2 cellular contexts compared by ENCODE assay signal in genomic region chr12:51915003-51915625, GRCh38.
TF ChIP-seq lines count a peak whose summit lies in the region.

No MANE protein-coding gene starts in this region.

TF ChIP-seq in GM23338, 12 proteins besides CTCF, POLR2A, EP300 and RAD21:
- no peak for TF ChIP-seq ZNF114 (CRISPR knock-in tag; IDR thresholded peaks at IDR 0.05)
- TF ChIP-seq EZH2phosphoT487 (IDR thresholded peaks at IDR 0.05; ENCODE audit: unreplicated experiment) = no peak
- no peak for TF ChIP-seq ETS1 (IDR thresholded peaks at IDR 0.05)
- no peak for TF ChIP-seq ZNF331 (CRISPR knock-in tag; IDR thresholded peaks at IDR 0.05; ENCODE audit: low read depth)
- no peak for TF ChIP-seq REST (IDR thresholded peaks at IDR 0.05; ENCODE audit: unreplicated experiment)
- TF ChIP-seq STAT1 (IDR thresholded peaks at IDR 0.05; ENCODE audit: unreplicated experiment) = no peak
- TF ChIP-seq EZH2 (IDR thresholded peaks at IDR 0.05; ENCODE audit: low read depth, unreplicated experiment) = no peak
- TF ChIP-seq POLR2AphosphoS5 (IDR thresholded peaks at IDR 0.05; ENCODE audit: low read depth) = no peak
- TF ChIP-seq, protein P1, sequence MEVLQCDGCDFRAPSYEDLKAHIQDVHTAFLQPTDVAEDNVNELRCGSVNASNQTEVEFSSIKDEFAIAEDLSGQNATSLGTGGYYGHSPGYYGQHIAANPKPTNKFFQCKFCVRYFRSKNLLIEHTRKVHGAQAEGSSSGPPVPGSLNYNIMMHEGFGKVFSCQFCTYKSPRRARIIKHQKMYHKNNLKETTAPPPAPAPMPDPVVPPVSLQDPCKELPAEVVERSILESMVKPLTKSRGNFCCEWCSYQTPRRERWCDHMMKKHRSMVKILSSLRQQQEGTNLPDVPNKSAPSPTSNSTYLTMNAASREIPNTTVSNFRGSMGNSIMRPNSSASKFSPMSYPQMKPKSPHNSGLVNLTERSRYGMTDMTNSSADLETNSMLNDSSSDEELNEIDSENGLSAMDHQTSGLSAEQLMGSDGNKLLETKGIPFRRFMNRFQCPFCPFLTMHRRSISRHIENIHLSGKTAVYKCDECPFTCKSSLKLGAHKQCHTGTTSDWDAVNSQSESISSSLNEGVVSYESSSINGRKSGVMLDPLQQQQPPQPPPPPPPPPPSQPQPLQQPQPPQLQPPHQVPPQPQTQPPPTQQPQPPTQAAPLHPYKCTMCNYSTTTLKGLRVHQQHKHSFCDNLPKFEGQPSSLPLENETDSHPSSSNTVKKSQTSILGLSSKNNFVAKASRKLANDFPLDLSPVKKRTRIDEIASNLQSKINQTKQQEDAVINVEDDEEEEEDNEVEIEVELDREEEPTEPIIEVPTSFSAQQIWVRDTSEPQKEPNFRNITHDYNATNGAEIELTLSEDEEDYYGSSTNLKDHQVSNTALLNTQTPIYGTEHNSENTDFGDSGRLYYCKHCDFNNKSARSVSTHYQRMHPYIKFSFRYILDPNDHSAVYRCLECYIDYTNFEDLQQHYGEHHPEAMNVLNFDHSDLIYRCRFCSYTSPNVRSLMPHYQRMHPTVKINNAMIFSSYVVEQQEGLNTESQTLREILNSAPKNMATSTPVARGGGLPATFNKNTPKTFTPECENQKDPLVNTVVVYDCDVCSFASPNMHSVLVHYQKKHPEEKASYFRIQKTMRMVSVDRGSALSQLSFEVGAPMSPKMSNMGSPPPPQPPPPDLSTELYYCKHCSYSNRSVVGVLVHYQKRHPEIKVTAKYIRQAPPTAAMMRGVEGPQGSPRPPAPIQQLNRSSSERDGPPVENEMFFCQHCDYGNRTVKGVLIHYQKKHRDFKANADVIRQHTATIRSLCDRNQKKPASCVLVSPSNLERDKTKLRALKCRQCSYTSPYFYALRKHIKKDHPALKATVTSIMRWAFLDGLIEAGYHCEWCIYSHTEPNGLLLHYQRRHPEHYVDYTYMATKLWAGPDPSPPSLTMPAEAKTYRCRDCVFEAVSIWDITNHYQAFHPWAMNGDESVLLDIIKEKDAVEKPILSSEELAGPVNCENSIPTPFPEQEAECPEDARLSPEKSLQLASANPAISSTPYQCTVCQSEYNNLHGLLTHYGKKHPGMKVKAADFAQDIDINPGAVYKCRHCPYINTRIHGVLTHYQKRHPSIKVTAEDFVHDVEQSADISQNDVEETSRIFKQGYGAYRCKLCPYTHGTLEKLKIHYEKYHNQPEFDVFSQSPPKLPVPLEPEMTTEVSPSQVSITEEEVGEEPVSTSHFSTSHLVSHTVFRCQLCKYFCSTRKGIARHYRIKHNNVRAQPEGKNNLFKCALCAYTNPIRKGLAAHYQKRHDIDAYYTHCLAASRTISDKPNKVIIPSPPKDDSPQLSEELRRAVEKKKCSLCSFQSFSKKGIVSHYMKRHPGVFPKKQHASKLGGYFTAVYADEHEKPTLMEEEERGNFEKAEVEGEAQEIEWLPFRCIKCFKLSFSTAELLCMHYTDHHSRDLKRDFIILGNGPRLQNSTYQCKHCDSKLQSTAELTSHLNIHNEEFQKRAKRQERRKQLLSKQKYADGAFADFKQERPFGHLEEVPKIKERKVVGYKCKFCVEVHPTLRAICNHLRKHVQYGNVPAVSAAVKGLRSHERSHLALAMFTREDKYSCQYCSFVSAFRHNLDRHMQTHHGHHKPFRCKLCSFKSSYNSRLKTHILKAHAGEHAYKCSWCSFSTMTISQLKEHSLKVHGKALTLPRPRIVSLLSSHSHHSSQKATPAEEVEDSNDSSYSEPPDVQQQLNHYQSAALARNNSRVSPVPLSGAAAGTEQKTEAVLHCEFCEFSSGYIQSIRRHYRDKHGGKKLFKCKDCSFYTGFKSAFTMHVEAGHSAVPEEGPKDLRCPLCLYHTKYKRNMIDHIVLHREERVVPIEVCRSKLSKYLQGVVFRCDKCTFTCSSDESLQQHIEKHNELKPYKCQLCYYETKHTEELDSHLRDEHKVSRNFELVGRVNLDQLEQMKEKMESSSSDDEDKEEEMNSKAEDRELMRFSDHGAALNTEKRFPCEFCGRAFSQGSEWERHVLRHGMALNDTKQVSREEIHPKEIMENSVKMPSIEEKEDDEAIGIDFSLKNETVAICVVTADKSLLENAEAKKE (CRISPR knock-in tag; IDR thresholded peaks at IDR 0.05) = no peak

TF ChIP-seq in H1, 55 proteins besides CTCF, POLR2A, EP300 and RAD21:
- TF ChIP-seq JUND (IDR thresholded peaks at IDR 0.05; ENCODE audit: low read length) = no peak
- no peak for TF ChIP-seq SP4 (IDR thresholded peaks at IDR 0.05; ENCODE audit: low read length)
- TF ChIP-seq, protein P2, sequence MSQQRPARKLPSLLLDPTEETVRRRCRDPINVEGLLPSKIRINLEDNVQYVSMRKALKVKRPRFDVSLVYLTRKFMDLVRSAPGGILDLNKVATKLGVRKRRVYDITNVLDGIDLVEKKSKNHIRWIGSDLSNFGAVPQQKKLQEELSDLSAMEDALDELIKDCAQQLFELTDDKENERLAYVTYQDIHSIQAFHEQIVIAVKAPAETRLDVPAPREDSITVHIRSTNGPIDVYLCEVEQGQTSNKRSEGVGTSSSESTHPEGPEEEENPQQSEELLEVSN (IDR thresholded peaks at IDR 0.05) = peak; percentile 46; the same call in 1 of the 2 replicates
- TF ChIP-seq EGR1 (IDR thresholded peaks at IDR 0.05; ENCODE audit: borderline replicate concordance, low read depth, low read length) = no peak
- TF ChIP-seq MAX (IDR thresholded peaks at IDR 0.05) = peak; percentile 67
- TF ChIP-seq CEBPB (IDR thresholded peaks at IDR 0.05; ENCODE audit: low read depth, low read length) = no peak
- no peak for TF ChIP-seq KDM1A (IDR thresholded peaks at IDR 0.05; ENCODE audit: borderline replicate concordance, low read length)
TF ChIP-seq in H1: peak in this region for 2.
